In the genomic region with DNA sequence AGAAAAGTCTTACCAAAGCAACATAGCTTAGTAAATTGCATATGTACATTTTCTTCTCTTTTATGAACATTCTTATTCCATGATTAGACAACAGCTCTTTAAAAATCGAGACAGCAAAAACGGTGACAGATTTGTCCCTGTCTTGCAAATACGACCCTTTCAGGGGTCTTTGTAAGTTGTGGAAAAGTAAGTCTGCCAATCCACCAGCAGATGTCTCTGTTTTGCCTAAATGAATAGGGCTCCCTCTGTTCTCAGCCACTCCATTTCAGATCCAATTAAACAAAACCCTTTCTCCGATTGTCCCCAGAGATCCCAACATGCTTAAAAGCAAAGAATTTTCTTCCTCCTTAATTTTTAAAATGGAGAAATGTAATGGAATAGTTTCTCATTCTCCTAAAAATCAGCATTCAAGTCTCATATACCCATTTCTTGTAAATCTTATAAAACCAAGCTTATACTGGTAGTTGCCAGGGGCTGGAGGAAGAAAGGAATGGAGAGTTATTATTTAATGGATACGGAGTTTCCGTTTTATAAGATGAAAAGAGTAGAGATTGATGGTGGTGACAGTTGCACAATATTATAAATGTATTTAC, we compare ENCODE assay signal across 8 cellular contexts.
DNase-seq lines count a peak whose midpoint lies in the region; ATAC-seq, FAIRE-seq and TF ChIP-seq lines count a peak whose summit lies in the region.

No MANE protein-coding gene starts in this region.

- H3K9ac ChIP-seq in colonic mucosa (ENCODE audit: low read depth in 2 of 2, low read length in 2 of 2): peak overlapping the region in 1 of 2 donors; percentile 30

- intact Hi-C loops in colonic mucosa (cut with DNase I): loop anchor here (5.0 kb wide), 2 partner anchors 106 to 276 kb away; no protein-coding TSS in a partner anchor
- intact Hi-C loops in lower lobe of right lung (cut with DNase I): no loop called here
- intact Hi-C loops in uterus (cut with DNase I; ENCODE audit: low total_unique reads): no loop called here

- ATAC-seq in lower lobe of right lung: peak; percentile 78 to 82

- H3K9me3 ChIP-seq in colonic mucosa (no peaks in the 10 kb centered on the region), lower lobe of right lung (no peaks in the 10 kb centered on the region), uterus (no peaks in the 10 kb centered on the region)

- peaks cover 5% of the 10 kb centered on the region for H3K4me1 ChIP-seq in colonic mucosa
- H3K4me1 ChIP-seq in lower lobe of right lung: peaks cover 5% of the 10 kb centered on the region
- H3K4me1 ChIP-seq in uterus: no peaks in the 10 kb centered on the region

- no peak overlapping the region for H3K27ac ChIP-seq in colonic mucosa
- H3K27ac ChIP-seq in lower lobe of right lung: no peak overlapping the region
- H3K27ac ChIP-seq in uterus: no peak overlapping the region

- TF ChIP-seq CTCF in colonic mucosa (IDR thresholded peaks at IDR 0.05): peak; percentile 47
- TF ChIP-seq CTCF in lower lobe of right lung (IDR thresholded peaks at IDR 0.05): peak; percentile 69
- peak; percentile 47 to 70 (median 47) for TF ChIP-seq CTCF in uterus (IDR thresholded peaks at IDR 0.05)

- peak; percentile 65 for FAIRE-seq in RCC 7860 (lab: Jason Lieb, UNC)

- H3K27me3 ChIP-seq in colonic mucosa: no peaks in the 10 kb centered on the region
- H3K27me3 ChIP-seq in lower lobe of right lung (ENCODE audit: low read depth): no peaks in the 10 kb centered on the region
- no peaks in the 10 kb centered on the region for H3K27me3 ChIP-seq in uterus

- no peak overlapping the region for H3K4me3 ChIP-seq in colonic mucosa
- H3K4me3 ChIP-seq in lower lobe of right lung: peak overlapping the region; percentile 9
- H3K4me3 ChIP-seq in uterus: no peak overlapping the region

- peak; percentile 14 for DNase-seq in activated T-cell treated with anti-CD3 and anti-CD28 coated beads for 4 hours
- DNase-seq in activated T-cell treated with anti-CD3 and anti-CD28 coated beads, Interleukin-2, amount 50 U/mL, for 48 hours: no peak
- DNase-seq in Kasumi-1 (lab: John Stamatoyannopoulos, UW): peak; percentile 88 to 94
- peak; percentile 43 for DNase-seq in RCC 7860 (ENCODE audit: low spot score)
- no peak for DNase-seq in colonic mucosa
- DNase-seq in lower lobe of right lung: no peak
- no peak for DNase-seq in uterus
- no peak for DNase-seq in mucosa of gallbladder (ENCODE audit: low spot score)

- TF ChIP-seq POLR2A in uterus (IDR thresholded peaks at IDR 0.05): no peak

- no peaks in the 10 kb centered on the region for H3K36me3 ChIP-seq in colonic mucosa
- no peaks in the 10 kb centered on the region for H3K36me3 ChIP-seq in lower lobe of right lung
- no peaks in the 10 kb centered on the region for H3K36me3 ChIP-seq in uterus

Comparison
In these comparisons a context has a peak if more than half of its experiments do, and no peak if none do; other contexts are left out.
1. DNase-seq: peak in activated T-cell treated with anti-CD3 and anti-CD28 coated beads for 4 hours (single experiment), Kasumi-1 (2 of 2) and RCC 7860 (single experiment); none in activated T-cell treated with anti-CD3 and anti-CD28 coated beads, Interleukin-2, amount 50 U/mL, for 48 hours (0 of 2), colonic mucosa (single experiment), lower lobe of right lung (single experiment), uterus (0 of 2) and mucosa of gallbladder (single experiment).
2. Peak in every context shown above with its lines, with median percentiles within 50 percentile points of each other: CTCF ChIP-seq.